10 cellular contexts compared by ENCODE assay signal in the genomic region with DNA sequence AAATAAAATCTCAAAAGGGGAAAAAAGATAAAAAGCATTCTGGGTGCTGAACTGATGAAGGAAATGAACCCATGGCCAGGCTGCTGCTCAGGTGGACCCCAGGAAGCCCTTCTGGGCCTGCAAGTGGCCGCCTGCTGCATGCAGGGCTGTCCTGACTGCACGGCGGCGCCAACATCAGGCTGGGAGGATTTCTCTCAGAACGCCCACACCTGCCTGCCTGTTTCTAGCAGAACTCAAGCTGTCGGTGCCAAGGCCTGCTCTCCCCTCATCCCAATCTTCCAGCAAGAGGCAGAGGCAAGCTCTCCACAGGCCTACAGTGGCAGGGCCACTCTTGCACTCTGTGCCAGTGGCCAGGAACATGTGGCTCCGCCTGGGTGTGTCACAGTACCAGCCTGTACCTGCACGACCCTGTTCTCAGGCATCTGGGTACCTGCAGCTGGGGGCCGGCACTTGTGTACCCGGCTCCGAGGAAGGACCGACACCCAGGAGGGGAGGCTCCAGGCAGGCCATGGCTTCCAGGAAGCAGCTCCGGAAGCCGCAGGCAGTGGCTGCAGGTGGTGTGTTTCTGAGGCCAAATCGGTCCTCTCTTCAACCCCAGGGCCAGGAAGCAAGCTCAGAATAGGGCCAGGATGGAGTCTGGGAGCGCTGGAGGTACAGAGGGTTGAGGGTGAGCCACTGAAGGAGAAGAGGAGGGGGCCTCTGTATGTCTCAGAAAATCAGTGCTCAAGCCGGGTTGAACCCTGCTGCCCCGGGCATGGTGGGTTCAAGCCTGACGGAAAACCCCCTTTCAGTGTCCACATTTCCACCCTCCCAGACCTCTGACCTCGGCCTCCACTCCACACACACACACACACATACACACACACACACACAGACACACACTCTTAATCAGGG. TPM values are rescaled to one million over a fixed set of nuclear protein-coding genes. Genes with fewer than 3 reads are reported as not detected.
DNase-seq lines count a peak whose midpoint lies in the region; ATAC-seq and TF ChIP-seq lines count a peak whose summit lies in the region.
"Had no signal": no experiment of that assay in that cellular context is flagged by ENCODE, and none has a peak within 500 bp of the region (broad histone marks: within the 10 kb centered on the region; RNA-seq: fewer than 3 reads in every experiment).

No MANE protein-coding gene starts in this region.

- peaks cover 38% of the 10 kb centered on the region for H3K4me1 Mint-ChIP-seq in activated CD8-positive, alpha-beta T cell treated with anti-CD3 and anti-CD28 coated beads for 36 hours (ENCODE audit: low read depth)
- H3K4me1 Mint-ChIP-seq in immature natural killer cell = peaks cover 15 to 24% of the 10 kb centered on the region in 2 donors

- no peaks in the 10 kb centered on the region for H3K9me3 Mint-ChIP-seq in activated CD8-positive, alpha-beta T cell treated with anti-CD3 and anti-CD28 coated beads for 36 hours
- no peaks in the 10 kb centered on the region for H3K9me3 Mint-ChIP-seq in immature natural killer cell
- H3K9me3 Mint-ChIP-seq: activated T-cell treated with anti-CD3 and anti-CD28 coated beads, Interleukin-2, amount 50 U/mL, for 72 hours had no signal

- H3K9me3 ChIP-seq in HUES6 (ENCODE audit: control insufficient read depth, insufficient read depth, low read depth, low read length) (no peaks in the 10 kb centered on the region), stomach (no peaks in the 10 kb centered on the region)
- H3K9me3 ChIP-seq: right lobe of liver had no signal

- POLR2A ChIA-PET in activated CD8-positive, alpha-beta T cell treated with anti-CD3 and anti-CD28 coated beads for 36 hours (lab: Charles Lee) = interaction anchor here (2.1 kb wide), 1 partner anchor 9 kb away, joined by 22 read pairs; no protein-coding TSS in a partner anchor

- intact Hi-C loops in activated CD8-positive, alpha-beta T cell treated with anti-CD3 and anti-CD28 coated beads for 36 hours (cut with micrococcal nuclease) = no loop called here
- intact Hi-C loops in stomach (cut with DNase I; ENCODE audit: low total_unique reads) = no loop called here

- H3K36me3 ChIP-seq in HUES6 (ENCODE audit: control insufficient read depth, insufficient read depth, low read length) = no peaks in the 10 kb centered on the region
- H3K36me3 ChIP-seq in stomach = peaks cover 0 to under 1% (median 0%) of the 10 kb centered on the region in 4 donors
- peaks cover 2% of the 10 kb centered on the region for H3K36me3 ChIP-seq in brain microvascular endothelial cell (replicated peaks)
- H3K36me3 ChIP-seq: right lobe of liver had no signal

- H3K4me3 ChIP-seq in HUES6 (ENCODE audit: low read depth, low read length) = no peak overlapping the region
- no peak overlapping the region for H3K4me3 ChIP-seq in stomach
- H3K4me3 ChIP-seq in brain microvascular endothelial cell (ENCODE audit: low read depth, low read length) = no peak overlapping the region
- H3K4me3 ChIP-seq: right lobe of liver had no signal

- no peak for TF ChIP-seq POLR2A in stomach (IDR thresholded peaks at IDR 0.05)

- no peak for TF ChIP-seq CTCF in activated CD8-positive, alpha-beta T cell treated with anti-CD3 and anti-CD28 coated beads for 36 hours (IDR thresholded peaks at IDR 0.05)
- TF ChIP-seq CTCF in stomach (IDR thresholded peaks at IDR 0.05) (no peak), brain microvascular endothelial cell (IDR thresholded peaks at IDR 0.05; ENCODE audit: low read depth, low read length, missing control alignments) (no peak)

- peak overlapping the region; percentile 71 for H3K27ac Mint-ChIP-seq in activated CD8-positive, alpha-beta T cell treated with anti-CD3 and anti-CD28 coated beads for 36 hours
- peak overlapping the region in 1 of 6 donors; percentile 71 for H3K27ac Mint-ChIP-seq in immature natural killer cell
- H3K27ac Mint-ChIP-seq: activated T-cell treated with anti-CD3 and anti-CD28 coated beads, Interleukin-2, amount 50 U/mL, for 72 hours had no signal

- no peaks in the 10 kb centered on the region for H3K36me3 Mint-ChIP-seq in activated CD8-positive, alpha-beta T cell treated with anti-CD3 and anti-CD28 coated beads for 36 hours (ENCODE audit: low read depth)
- no peaks in the 10 kb centered on the region for H3K36me3 Mint-ChIP-seq in immature natural killer cell

- no peak for TF ChIP-seq EP300 in stomach (IDR thresholded peaks at IDR 0.05)

- peak; percentile 44 for DNase-seq in activated CD8-positive, alpha-beta T cell treated with anti-CD3 and anti-CD28 coated beads for 36 hours
- DNase-seq in immature natural killer cell = no peak
- DNase-seq in stomach = peak; percentile 75
- no peak for DNase-seq in T-helper 9 cell
- DNase-seq in brain microvascular endothelial cell = no peak
- DNase-seq in NK-92 treated with Interleukin-12 subunit alpha and Interleukin-12 subunit beta, amount 100 ng/mL, for 24 hours (lab: John Stamatoyannopoulos, UW) = no peak

- CTCF ChIA-PET in activated CD8-positive, alpha-beta T cell treated with anti-CD3 and anti-CD28 coated beads for 36 hours (lab: Charles Lee) = interaction anchor here (0.6 to 2.9 kb wide), 5 partner anchors 9 to 139 kb away, joined by 3 to 14 read pairs (median 5); no protein-coding TSS in a partner anchor

- peaks cover 52% of the 10 kb centered on the region for H3K4me1 ChIP-seq in HUES6 (ENCODE audit: control insufficient read depth, insufficient read depth, low read length)
- H3K4me1 ChIP-seq in stomach = peaks cover 54 to 65% (median 62%) of the 10 kb centered on the region in 4 donors

- ATAC-seq in activated CD8-positive, alpha-beta T cell treated with anti-CD3 and anti-CD28 coated beads for 36 hours = peak; percentile 11
- ATAC-seq: activated T-cell treated with anti-CD3 and anti-CD28 coated beads, Interleukin-2, amount 50 U/mL, for 72 hours had no signal

- H3K4me3 Mint-ChIP-seq in activated CD8-positive, alpha-beta T cell treated with anti-CD3 and anti-CD28 coated beads for 36 hours = peak overlapping the region; percentile 6
- H3K4me3 Mint-ChIP-seq in immature natural killer cell = peak overlapping the region in 4 of 5 donors; percentile 8 to 36 (median 28)

- 35 to 53% (median 49%) methylated on average over 17 to 20 of the region's 20 CpGs for WGBS in stomach, 5 donors

- no peaks in the 10 kb centered on the region for H3K27me3 Mint-ChIP-seq in activated CD8-positive, alpha-beta T cell treated with anti-CD3 and anti-CD28 coated beads for 36 hours
- H3K27me3 Mint-ChIP-seq in immature natural killer cell (ENCODE audit: low read depth in 3 of 3) = peaks cover 0 to 2% (median 1%) of the 10 kb centered on the region in 3 donors

- H3K27ac ChIP-seq in HUES6 (ENCODE audit: low read depth, low read length) (no peak overlapping the region), stomach (peak overlapping the region; percentile 90 to 96 (median 92)), brain microvascular endothelial cell (no peak overlapping the region)
- H3K27ac ChIP-seq: KMS-11 had no signal

- H3K9ac ChIP-seq in HUES6 (ENCODE audit: low read length) = peak overlapping the region; percentile 15
- H3K9ac ChIP-seq: KMS-11 had no signal

- H3K27me3 ChIP-seq in HUES6 (ENCODE audit: control insufficient read depth, insufficient read depth, low read length) = no peaks in the 10 kb centered on the region
- no peaks in the 10 kb centered on the region for H3K27me3 ChIP-seq in stomach
- H3K27me3 ChIP-seq in brain microvascular endothelial cell (replicated peaks) = no peaks in the 10 kb centered on the region
- H3K27me3 ChIP-seq: right lobe of liver had no signal

- in situ Hi-C loops in brain microvascular endothelial cell (cut with HindIII; ENCODE audit: low pct_ligation_motif_present, low sequenced_read_pairs) = no loop called here

RNA-seq across cellular contexts. Expression of gene INF2, which starts 2.5 kb away (rescaled TPM):
- total RNA-seq in activated CD8-positive, alpha-beta T cell treated with anti-CD3 and anti-CD28 coated beads for 36 hours = 10 to 100 TPM; 61.5 to 65.0 TPM
- 1 to 10 TPM in 2 of 3 donors, not detected in 1; 1.5 to 2.5 TPM for polyA plus RNA-seq in immature natural killer cell
- 100 to 1,000 TPM in 4 of 5 donors, 10 to 100 TPM in 1; 45.9 to 385 (median 184) TPM for total RNA-seq in stomach
- 100 to 1,000 TPM in 1 of 3 donors, 10 to 100 TPM in 2; 74.7 to 113 (median 90.3) TPM for polyA plus RNA-seq in stomach

RNA-seq across cellular contexts. Expression of gene ADSS1, which starts 37.2 kb away (rescaled TPM):
- 1 to 10 TPM; 2.7 to 3.0 TPM for total RNA-seq in activated CD8-positive, alpha-beta T cell treated with anti-CD3 and anti-CD28 coated beads for 36 hours
- polyA plus RNA-seq in immature natural killer cell (1 to 10 TPM in 2 of 3 donors, under 1 TPM in 1; 0.43 to 2.4 (median 1.2) TPM), stomach (10 to 100 TPM; 12.3 to 16.7 (median 14.5) TPM)
- 10 to 100 TPM in 1 of 5 donors, 1 to 10 TPM in 3, not detected in 1; 7.0 to 59.4 (median 7.6) TPM for total RNA-seq in stomach

Comparison
In these comparisons a context has a peak if more than half of its experiments do, and no peak if none do; other contexts are left out.
1. H3K27ac ChIP-seq: peak in stomach (5 of 5); none in HUES6 (single experiment) and brain microvascular endothelial cell (single experiment).
2. DNase-seq: peak in activated CD8-positive, alpha-beta T cell treated with anti-CD3 and anti-CD28 coated beads for 36 hours (single experiment) and stomach (single experiment); none in immature natural killer cell (0 of 3), T-helper 9 cell (single experiment), brain microvascular endothelial cell (single experiment) and NK-92 treated with Interleukin-12 subunit alpha and Interleukin-12 subunit beta, amount 100 ng/mL, for 24 hours (single experiment).